Comparison of ENCODE assay signal across 1 cellular context in genomic region chr12:55932546-55932919, GRCh38.
TF ChIP-seq lines count a peak whose summit lies in the region.

No MANE protein-coding gene starts in this region.

TF ChIP-seq in HEK293, 187 proteins besides CTCF, POLR2A, EP300 and RAD21 (continued from another document):
- no peak for TF ChIP-seq PRDM2 (tag by site-specific recombination; IDR thresholded peaks at IDR 0.05; ENCODE audit: borderline replicate concordance)
- TF ChIP-seq ZNF658 (tag by site-specific recombination; IDR thresholded peaks at IDR 0.05) = no peak
- 0 out of 2 replicates have a peak, but pooled peaks have one; percentile 7 for TF ChIP-seq EGR2 (tag by site-specific recombination; IDR thresholded peaks at IDR 0.05; ENCODE audit: low read depth)
- peak; percentile 91 for TF ChIP-seq ZSCAN4 (tag by site-specific recombination; IDR thresholded peaks at IDR 0.05)
- no peak for TF ChIP-seq ZNF121 (tag by site-specific recombination; IDR thresholded peaks at IDR 0.05)
- no peak for TF ChIP-seq ZNF701 (tag by site-specific recombination; IDR thresholded peaks at IDR 0.05)
- TF ChIP-seq ZBTB6 (tag by site-specific recombination; IDR thresholded peaks at IDR 0.05) = no peak
- TF ChIP-seq ZNF324 (tag by site-specific recombination; IDR thresholded peaks at IDR 0.05) = peak; percentile 20; the same call in 1 of the 2 replicates
- TF ChIP-seq ZNF768 (tag by site-specific recombination; IDR thresholded peaks at IDR 0.05) = no peak
- peak; percentile 68; the same call in 1 of the 2 replicates for TF ChIP-seq ZNF391 (tag by site-specific recombination; IDR thresholded peaks at IDR 0.05; ENCODE audit: borderline replicate concordance, low read depth)
- TF ChIP-seq SP3 (tag by site-specific recombination; IDR thresholded peaks at IDR 0.05) = no peak
- TF ChIP-seq GFI1B (tag by site-specific recombination; IDR thresholded peaks at IDR 0.05) = no peak
- no peak for TF ChIP-seq RBAK (tag by site-specific recombination; IDR thresholded peaks at IDR 0.05)
- no peak for TF ChIP-seq ZSCAN23 (tag by site-specific recombination; IDR thresholded peaks at IDR 0.05)
- no peak for TF ChIP-seq ZNF114 (tag by site-specific recombination; IDR thresholded peaks at IDR 0.05)
- no peak for TF ChIP-seq ZNF530 (tag by site-specific recombination; IDR thresholded peaks at IDR 0.05; ENCODE audit: low read depth)
- TF ChIP-seq ZNF558 (tag by site-specific recombination; IDR thresholded peaks at IDR 0.05) = no peak
